In the genomic region with DNA sequence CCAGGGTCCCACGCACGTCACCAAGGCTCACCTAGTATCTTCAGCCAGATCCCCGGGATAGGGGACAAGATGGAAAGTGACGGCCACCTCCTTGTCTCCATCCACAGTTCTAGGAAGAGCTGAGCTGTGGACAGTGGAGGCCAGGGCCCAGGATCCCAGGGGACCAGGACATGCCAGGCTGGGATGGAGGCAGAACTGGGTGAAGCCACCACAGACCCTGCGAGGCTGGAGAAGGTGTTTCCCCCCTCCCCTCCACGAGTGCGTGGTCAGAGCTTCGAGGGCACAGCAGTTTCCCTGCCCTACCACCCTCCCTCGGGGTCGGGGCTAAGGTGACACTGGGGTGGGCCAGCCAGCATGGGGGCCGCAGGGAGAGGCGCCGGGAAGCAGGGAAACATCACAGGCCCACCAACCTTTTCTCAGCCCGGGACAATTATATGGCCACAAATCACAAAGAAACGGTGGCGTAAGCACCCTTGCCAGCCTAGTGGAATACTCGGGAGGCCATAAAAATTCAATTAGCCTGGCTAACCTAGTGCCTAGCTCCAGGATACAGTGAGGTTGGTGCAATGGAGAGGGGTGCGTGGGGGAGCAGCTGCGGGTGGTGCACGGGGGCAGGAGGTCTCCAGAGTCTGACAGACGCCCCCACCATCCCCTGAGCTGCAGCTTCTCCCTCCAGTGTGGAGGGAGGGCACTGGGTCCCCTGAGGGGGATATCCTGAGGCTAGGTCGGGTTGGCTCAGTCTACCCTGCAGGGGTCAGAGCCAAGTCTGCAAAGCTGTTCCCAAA, we compare ENCODE assay signal across 18 cellular contexts. TPM values are rescaled to one million over a fixed set of nuclear protein-coding genes. Genes with fewer than 3 reads are reported as not detected.
"Had no signal": no experiment of that assay in that cellular context is flagged by ENCODE, and none has a peak within 500 bp of the region (broad histone marks: within the 10 kb centered on the region; RNA-seq: fewer than 3 reads in every experiment).

No MANE protein-coding gene starts in this region.

- H3K4me3 Mint-ChIP-seq: dendritic cell treated with granulocyte-macrophage colony-stimulating factor and Interleukin-4, amounts not matched to agents 40 ng/mL and 50 ng/mL, for 4 days; stimulated activated naive CD8-positive, alpha-beta T cell treated with anti-CD3 and anti-CD28 coated beads, Interleukin-15, amount 100 ng/mL, for 72 hours; T-helper 17 cell had no signal

- H3K4me1 Mint-ChIP-seq: T-helper 17 cell had no signal

- H3K27ac ChIP-seq: hepatocyte, suprapubic skin, VCaP had no signal

- H3K4me2 ChIP-seq: hepatocyte, smooth muscle cell had no signal

- H3K36me3 Mint-ChIP-seq: activated naive CD4-positive, alpha-beta T cell treated with anti-CD3 and anti-CD28 coated beads, Interleukin-2, amount 50 U/mL, for 72 hours; naive B cell had no signal

- H3K9me3 ChIP-seq: suprapubic skin had no signal

- ATAC-seq: activated naive CD4-positive, alpha-beta T cell treated with anti-CD3 and anti-CD28 coated beads, Interleukin-2, amount 50 U/mL, for 72 hours; left ventricle myocardium superior; sciatic nerve; stimulated activated naive CD8-positive, alpha-beta T cell treated with anti-CD3 and anti-CD28 coated beads, Interleukin-15, amount 100 ng/mL, for 72 hours; T-helper 17 cell had no signal

- H3K9me3 Mint-ChIP-seq: activated naive CD4-positive, alpha-beta T cell treated with anti-CD3 and anti-CD28 coated beads, Interleukin-2, amount 50 U/mL, for 72 hours; dendritic cell treated with granulocyte-macrophage colony-stimulating factor and Interleukin-4, amounts not matched to agents 40 ng/mL and 50 ng/mL, for 4 days; naive B cell; stimulated activated naive CD8-positive, alpha-beta T cell treated with anti-CD3 and anti-CD28 coated beads, Interleukin-15, amount 100 ng/mL, for 72 hours had no signal

- H3K27me3 ChIP-seq: hepatocyte had no signal

- H3K27ac Mint-ChIP-seq: activated naive CD4-positive, alpha-beta T cell treated with anti-CD3 and anti-CD28 coated beads, Interleukin-2, amount 50 U/mL, for 72 hours; dendritic cell treated with granulocyte-macrophage colony-stimulating factor and Interleukin-4, amounts not matched to agents 40 ng/mL and 50 ng/mL, for 4 days; naive B cell; stimulated activated naive CD8-positive, alpha-beta T cell treated with anti-CD3 and anti-CD28 coated beads, Interleukin-15, amount 100 ng/mL, for 72 hours; T-helper 17 cell had no signal

- H3K4me3 ChIP-seq: hepatocyte, smooth muscle cell, suprapubic skin had no signal

- H3K36me3 ChIP-seq: suprapubic skin had no signal

- DNase-seq: activated CD4-positive, alpha-beta T cell treated with anti-CD3 and anti-CD28 coated beads, Interleukin-2, amount 50 U/mL, for 4 hours; activated gamma-delta T cell treated with Interleukin-2 at 50 U/mL for 16 hours; effector memory CD4-positive, alpha-beta T cell; kidney glomerular epithelial cell; left ventricle myocardium superior; naive B cell; stimulated activated CD4-positive, alpha-beta T cell treated with anti-CD3 and anti-CD28 coated beads, Interleukin-4, amount 100 ng/mL, for 1 hour; stimulated activated naive CD8-positive, alpha-beta T cell treated with anti-CD3 and anti-CD28 coated beads, Interleukin-15, amount 100 ng/mL, for 72 hours; T-helper 17 cell; trophoblast cell had no signal

RNA-seq across cellular contexts. Expression of a gene that starts 13.4 kb away (rescaled TPM):
- total RNA-seq: fibroblast of villous mesenchyme, sciatic nerve had no signal
